Comparison of ENCODE assay signal across 8 cellular contexts in genomic region chr17:51119415-51120356, GRCh38. TPM values are rescaled to one million over a fixed set of nuclear protein-coding genes. Genes with fewer than 3 reads are reported as not detected.
DNase-seq lines count a peak whose midpoint lies in the region; ATAC-seq and TF ChIP-seq lines count a peak whose summit lies in the region.

No MANE protein-coding gene starts in this region.

- no peaks in the 10 kb centered on the region for H3K36me3 Mint-ChIP-seq in activated naive CD8-positive, alpha-beta T cell

- WGBS in urinary bladder, result 1% methylated on average over 49 of the region's 49 CpGs

- H3K27ac ChIP-seq in neutrophil, result peak overlapping the region; percentile 100
- peak overlapping the region; percentile 99 for H3K27ac ChIP-seq in urinary bladder (ENCODE audit: low read depth)

- ATAC-seq in GM19025 (IDR thresholded peaks at IDR 0.05; ENCODE audit: low read depth, unreplicated experiment) (peak; percentile 13), HG03175 (IDR thresholded peaks at IDR 0.05; ENCODE audit: unreplicated experiment) (peak; percentile 30)

- H3K9me3 ChIP-seq in neutrophil, result no peaks in the 10 kb centered on the region

- H3K4me1 Mint-ChIP-seq in activated naive CD8-positive, alpha-beta T cell (ENCODE audit: low read depth), result peaks cover 68% of the 10 kb centered on the region

- no peaks in the 10 kb centered on the region for H3K27me3 ChIP-seq in neutrophil

- no peaks in the 10 kb centered on the region for H3K9me3 Mint-ChIP-seq in activated naive CD8-positive, alpha-beta T cell (ENCODE audit: low read depth)

- no peaks in the 10 kb centered on the region for H3K27me3 Mint-ChIP-seq in activated naive CD8-positive, alpha-beta T cell

- peak overlapping the region; percentile 97 to 98 for H3K4me3 ChIP-seq in neutrophil (ENCODE audit: low read depth in 1 of 2, low read length in 1 of 2)
- H3K4me3 ChIP-seq in urinary bladder (ENCODE audit: low read depth, low read length), result peak overlapping the region; percentile 87

- peak overlapping the region; percentile 98 for H3K4me3 Mint-ChIP-seq in activated naive CD8-positive, alpha-beta T cell

- peak in 9 of 14 donors; percentile 29 to 67 (median 43) for DNase-seq in C1 segment of cervical spinal cord (lab: John Stamatoyannopoulos, UW)
- DNase-seq in RPMI7951 (ENCODE audit: low read depth), result peak; percentile 42
- DNase-seq in glomerular visceral epithelial cell (ENCODE audit: extremely low spot score), result peak; percentile 37

- H3K36me3 ChIP-seq in neutrophil, result no peaks in the 10 kb centered on the region
- no peaks in the 10 kb centered on the region for H3K36me3 ChIP-seq in urinary bladder (ENCODE audit: insufficient read depth)

- TF ChIP-seq CTCF in neutrophil (IDR thresholded peaks at IDR 0.05), result no peak

- H3K4me1 ChIP-seq in neutrophil (ENCODE audit: control insufficient read depth in 1 of 2, insufficient read depth in 1 of 2, low read depth in 1 of 2, low read length in 1 of 2) (peaks cover 27 to 36% of the 10 kb centered on the region in 2 experiments), urinary bladder (ENCODE audit: insufficient read depth) (peaks cover 3% of the 10 kb centered on the region)

- H3K27ac Mint-ChIP-seq in activated naive CD8-positive, alpha-beta T cell, result peak overlapping the region; percentile 94

RNA-seq across cellular contexts. Expression of gene SPAG9, which starts 1.0 kb away (rescaled TPM):
- total RNA-seq in RPMI7951 (2014; rRNA removed; shearing (Covaris generic)), result 43.8 and 55.3 TPM in 2 replicates
- total RNA-seq in urinary bladder, result 211 TPM
- 53.9 TPM for polyA plus RNA-seq in urinary bladder

RNA-seq across cellular contexts. Expression of gene NME1, which starts 33.7 kb away (rescaled TPM):
- 223 and 287 TPM in 2 replicates for total RNA-seq in RPMI7951 (2014; rRNA removed; shearing (Covaris generic))
- 38.1 TPM for total RNA-seq in urinary bladder
- 63.3 TPM for polyA plus RNA-seq in urinary bladder

RNA-seq across cellular contexts. Expression of gene NME2, which starts 46.5 kb away (rescaled TPM):
- total RNA-seq in RPMI7951 (2014; rRNA removed; shearing (Covaris generic)), result 449 and 657 TPM in 2 replicates
- 191 TPM for total RNA-seq in urinary bladder
- 688 TPM for polyA plus RNA-seq in urinary bladder

Comparison
In these comparisons a context has a peak if more than half of its experiments do, and no peak if none do; other contexts are left out.
1. Peak in every context shown above with its lines: DNase-seq, ATAC-seq, H3K4me3 ChIP-seq and H3K27ac ChIP-seq.